13 cellular contexts compared by ENCODE assay signal in the genomic region with DNA sequence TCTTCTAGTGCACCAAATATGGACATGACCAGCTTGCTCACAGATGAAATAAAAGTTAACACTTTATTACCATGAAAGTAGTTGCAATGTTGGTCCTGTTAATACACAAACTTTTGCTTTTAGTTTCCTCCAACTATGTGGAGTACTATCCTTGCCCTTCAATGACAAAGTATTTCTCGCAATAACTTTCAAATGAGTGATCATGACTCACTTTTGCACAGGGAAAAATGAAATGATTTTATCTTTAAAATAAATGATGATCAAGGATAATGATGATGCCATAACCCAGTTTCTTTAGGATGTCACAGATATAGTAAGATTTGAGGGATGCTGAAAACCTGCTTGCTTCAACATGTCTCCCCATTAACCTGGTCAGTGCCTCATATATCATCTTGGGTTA.
"Had no signal": no experiment of that assay in that cellular context is flagged by ENCODE, and none has a peak within 500 bp of the region (broad histone marks: within the 10 kb centered on the region; RNA-seq: fewer than 3 reads in every experiment).

No MANE protein-coding gene starts in this region.

- FAIRE-seq: endometrium had no signal

- H3K27ac ChIP-seq: testis had no signal

- H3K4me1 ChIP-seq: testis had no signal

- H3K9me3 ChIP-seq: testis had no signal

- H3K4me3 ChIP-seq: testis had no signal

- ATAC-seq: activated CD8-positive, alpha-beta memory T cell treated with anti-CD3 and anti-CD28 coated beads, Interleukin-2, amount 10 ng/mL, durations not matched to agents 7 days and 5 days; left lobe of liver; natural killer cell treated with Interleukin-12 subunit alpha and Interleukin-12 subunit beta and Interleukin-15 and Interleukin-18, amount 100 ng/mL, for 72 hours had no signal

- H3K27me3 ChIP-seq: testis had no signal

- DNase-seq: activated CD4-positive, alpha-beta T cell treated with anti-CD3 and anti-CD28 coated beads for 1 hour; activated CD4-positive, alpha-beta T cell treated with anti-CD3 and anti-CD28 coated beads, Interleukin-2, amount 50 U/mL, for 48 hours; activated CD8-positive, alpha-beta memory T cell treated with anti-CD3 and anti-CD28 coated beads, Interleukin-2, amount 10 ng/mL, durations not matched to agents 7 days and 5 days; activated effector memory CD4-positive, alpha-beta T cell treated with Interleukin-2 at 50 U/mL for 16 hours; activated T-cell treated with anti-CD3 and anti-CD28 coated beads, Interleukin-2, amount 50 U/mL, for 24 hours; amniotic stem cell; stimulated activated CD4-positive, alpha-beta T cell treated with anti-CD3 and anti-CD28 coated beads, Interleukin-4, amount 100 ng/mL, for 1 hour; stimulated activated CD8-positive, alpha-beta memory T cell treated with anti-CD3 and anti-CD28 coated beads, Interleukin-4, amount 100 ng/mL, for 48 hours; T-helper 9 cell; testis had no signal
